11 cellular contexts compared by ENCODE assay signal in the genomic region with DNA sequence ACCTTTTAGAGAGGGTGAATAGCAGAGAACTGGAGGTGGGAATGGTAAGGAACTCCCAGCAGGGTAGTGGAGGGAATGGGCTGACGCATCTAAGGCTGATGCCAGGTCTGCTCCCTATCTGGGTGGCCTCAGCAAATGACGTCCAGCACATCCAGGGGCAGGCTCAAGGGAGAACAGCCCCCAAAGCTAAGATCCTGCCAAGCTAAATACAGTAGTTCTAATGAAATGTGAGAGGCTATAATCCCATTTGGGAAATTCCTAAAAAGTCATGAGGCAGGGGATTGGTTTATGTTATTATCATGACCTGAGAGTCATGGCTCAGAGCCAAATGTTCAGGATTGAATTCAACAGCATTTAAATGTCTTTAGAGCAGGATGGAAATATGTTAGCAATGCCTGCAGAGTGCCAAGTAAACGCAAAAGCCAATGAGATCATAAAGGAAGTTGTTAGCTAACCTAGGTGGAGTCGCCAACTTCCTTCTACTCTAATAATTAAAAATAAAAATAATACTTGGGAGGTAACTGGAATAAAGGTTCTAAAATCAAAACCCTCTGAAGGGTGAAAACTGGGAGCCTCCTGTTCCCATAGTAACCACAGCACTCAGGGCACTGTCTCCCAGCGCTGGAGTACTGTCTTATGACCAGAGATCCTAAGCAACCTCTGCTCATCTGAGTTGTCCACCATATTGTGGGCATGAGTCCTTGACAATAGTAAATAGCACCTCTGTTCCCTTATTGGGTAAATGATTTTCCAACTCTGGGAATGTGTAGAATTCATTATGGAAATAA. TPM values are rescaled to one million over a fixed set of nuclear protein-coding genes. Genes with fewer than 3 reads are reported as not detected.
DNase-seq lines count a peak whose midpoint lies in the region; ATAC-seq, FAIRE-seq and TF ChIP-seq lines count a peak whose summit lies in the region.
"Had no signal": no experiment of that assay in that cellular context is flagged by ENCODE, and none has a peak within 500 bp of the region (broad histone marks: within the 10 kb centered on the region; RNA-seq: fewer than 3 reads in every experiment).

No MANE protein-coding gene starts in this region.

- ATAC-seq in pancreas (peak; percentile 66 to 87 (median 78)), HG03280 (IDR thresholded peaks at IDR 0.05; ENCODE audit: unreplicated experiment) (no peak)
- ATAC-seq: activated naive CD4-positive, alpha-beta T cell treated with anti-CD3 and anti-CD28 coated beads, Interleukin-2, amount 50 U/mL, for 72 hours; T-helper 17 cell had no signal

- DNase-seq in ELR (ENCODE audit: low read depth) (peak; percentile 10), NCI-H524 treated with DMSO at 0.1 percent for 48 hours (lab: John Stamatoyannopoulos, UW) (peak; percentile 52), fibroblast of gingiva (ENCODE audit: low read depth) (peak; percentile 42), pancreas (peak in 2 of 6 donors; percentile 18 to 36), Karpas-422 (no peak), HCEC 1CT (no peak), GM19239 (ENCODE audit: insufficient read length, low spot score) (no peak)
- DNase-seq: T-helper 17 cell had no signal

- no peaks in the 10 kb centered on the region for H3K9me2 ChIP-seq in Karpas-422 (replicated peaks; ENCODE audit: insufficient read depth, low read length)

- H3K27ac ChIP-seq in pancreas: peak overlapping the region in 2 of 4 donors; percentile 33 to 48
- H3K27ac ChIP-seq in Karpas-422 (ENCODE audit: low read length): no peak overlapping the region

- no peaks in the 10 kb centered on the region for H3K79me2 ChIP-seq in Karpas-422 (ENCODE audit: low read length)

- FAIRE-seq in pancreas (lab: Jason Lieb, UNC) (peak; percentile 39), GM19239 (lab: Jason Lieb, UNC) (no peak)

- H3K9me3 ChIP-seq in pancreas: no peaks in the 10 kb centered on the region
- H3K9me3 ChIP-seq in Karpas-422 (ENCODE audit: low read length): 0 out of 2 replicates have a peak, but pooled peaks cover 2% of the 10 kb centered on the region

- 27 to 39% methylated on average over 5 of the region's 5 CpGs for WGBS in pancreas, 2 donors

- no peak overlapping the region for H2AFZ ChIP-seq in Karpas-422 (ENCODE audit: low read length)

- H3K4me3 ChIP-seq in pancreas (no peak overlapping the region), Karpas-422 (ENCODE audit: low read length) (no peak overlapping the region)

- no peaks in the 10 kb centered on the region for H4K20me1 ChIP-seq in Karpas-422 (ENCODE audit: insufficient read depth, low read depth, low read length)

- H3K27me3 ChIP-seq in pancreas (no peaks in the 10 kb centered on the region), Karpas-422 (ENCODE audit: low read length) (peaks cover 6% of the 10 kb centered on the region; the same call in 1 of the 2 replicates)

- intact Hi-C loops in pancreas (cut with DNase I): no loop called here

- H3K4me1 ChIP-seq in pancreas (peaks cover 0 to 4% (median 1%) of the 10 kb centered on the region in 3 donors), Karpas-422 (ENCODE audit: low read length) (no peaks in the 10 kb centered on the region)

- no peak for TF ChIP-seq CTCF in pancreas (IDR thresholded peaks at IDR 0.05)

- no peak overlapping the region for H3K4me2 ChIP-seq in Karpas-422 (ENCODE audit: low read depth, low read length, poor library complexity, severe bottlenecking)

- H3K36me3 ChIP-seq in pancreas: no peaks in the 10 kb centered on the region
- no peaks in the 10 kb centered on the region for H3K36me3 ChIP-seq in Karpas-422 (ENCODE audit: insufficient read depth, low read length)

- no peak overlapping the region for H3K9ac ChIP-seq in Karpas-422 (ENCODE audit: low read length)

RNA-seq across cellular contexts. Expression of gene IYD, which starts 34.8 kb away (rescaled TPM):
- under 1 TPM; 0.09 to 0.75 (median 0.26) TPM for total RNA-seq in pancreas
- under 1 TPM in 1 of 2 donors, not detected in 1; 0.12 TPM for polyA plus RNA-seq in pancreas
- total RNA-seq in Karpas-422 (2014; rRNA removed; shearing (Covaris generic); ENCODE audit: low replicate concordance): not detected in 2 replicates
- total RNA-seq: activated naive CD4-positive, alpha-beta T cell treated with anti-CD3 and anti-CD28 coated beads, Interleukin-2, amount 50 U/mL, for 72 hours; T-helper 17 cell had no signal
- polyA plus RNA-seq: IgD-negative memory B cell had no signal

Comparison
In these comparisons a context has a peak if more than half of its experiments do, and no peak if none do; other contexts are left out.
1. DNase-seq: peak in ELR (single experiment), NCI-H524 treated with DMSO at 0.1 percent for 48 hours (single experiment) and fibroblast of gingiva (single experiment); none in Karpas-422 (single experiment), HCEC 1CT (single experiment) and GM19239 (single experiment).